In the genomic region with DNA sequence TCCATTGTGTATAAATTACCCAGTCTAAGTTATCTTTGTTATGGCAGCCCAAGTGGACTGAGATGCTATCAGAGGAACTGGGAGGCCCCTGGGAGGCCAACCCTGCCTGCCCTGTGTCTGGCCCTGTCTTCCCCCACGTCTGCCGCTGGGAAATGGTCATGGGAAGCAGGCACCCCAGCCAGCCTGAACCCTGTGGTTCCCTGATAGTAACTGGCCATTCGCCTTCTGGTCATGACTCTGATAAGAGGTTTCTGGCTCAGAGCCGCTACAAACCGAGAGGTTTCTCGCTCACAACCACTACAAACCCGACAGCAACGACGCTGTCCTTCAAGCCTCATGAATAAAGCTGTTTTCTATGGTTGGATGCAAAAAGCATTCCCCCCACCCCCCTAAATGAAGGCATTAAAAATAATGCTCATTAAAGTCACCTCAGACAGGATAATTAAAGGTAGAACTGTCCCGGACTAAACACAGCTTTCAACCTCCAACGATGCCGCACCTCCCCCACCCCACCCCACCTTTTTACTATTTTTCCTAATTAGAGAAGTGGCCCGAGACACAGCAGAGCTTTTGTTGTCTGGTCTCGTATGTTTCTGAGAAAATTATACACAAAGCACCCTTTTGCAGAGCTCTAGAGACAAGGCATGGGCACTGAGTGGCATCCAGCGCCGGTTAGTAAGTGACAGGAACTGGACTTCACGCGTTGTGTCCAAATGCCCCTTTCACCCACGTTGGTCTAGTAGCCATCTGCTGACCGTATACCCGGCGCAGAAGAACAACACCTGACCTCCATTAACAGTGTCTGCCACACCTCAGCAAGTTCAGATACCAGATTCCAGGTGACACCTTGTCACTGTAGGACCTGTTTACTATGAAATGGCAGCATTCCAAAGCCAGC, we compare ENCODE assay signal across 1 cellular context.
TF ChIP-seq lines count a peak whose summit lies in the region.

No MANE protein-coding gene starts in this region.

TF ChIP-seq in H1, 55 proteins besides CTCF, POLR2A, EP300 and RAD21:
- no peak for TF ChIP-seq JUND (IDR thresholded peaks at IDR 0.05; ENCODE audit: low read length)
- TF ChIP-seq JUN (IDR thresholded peaks at IDR 0.05; ENCODE audit: low read depth, low read length) = no peak
- no peak for TF ChIP-seq BACH1 (IDR thresholded peaks at IDR 0.05; ENCODE audit: low read length)
- no peak for TF ChIP-seq KDM5A (IDR thresholded peaks at IDR 0.05; ENCODE audit: low read length)
- no peak for TF ChIP-seq SRF (IDR thresholded peaks at IDR 0.05; ENCODE audit: low read depth, low read length)
- no peak for TF ChIP-seq NANOG (IDR thresholded peaks at IDR 0.05; ENCODE audit: insufficient read depth, low read depth, low read length, poor library complexity, severe bottlenecking)
- TF ChIP-seq BRCA1 (IDR thresholded peaks at IDR 0.05; ENCODE audit: low read depth, low read length) = no peak
- TF ChIP-seq ZNF274 (IDR thresholded peaks at IDR 0.05; ENCODE audit: borderline replicate concordance, extremely low read depth, low read length) = no peak
- TF ChIP-seq, protein P1, sequence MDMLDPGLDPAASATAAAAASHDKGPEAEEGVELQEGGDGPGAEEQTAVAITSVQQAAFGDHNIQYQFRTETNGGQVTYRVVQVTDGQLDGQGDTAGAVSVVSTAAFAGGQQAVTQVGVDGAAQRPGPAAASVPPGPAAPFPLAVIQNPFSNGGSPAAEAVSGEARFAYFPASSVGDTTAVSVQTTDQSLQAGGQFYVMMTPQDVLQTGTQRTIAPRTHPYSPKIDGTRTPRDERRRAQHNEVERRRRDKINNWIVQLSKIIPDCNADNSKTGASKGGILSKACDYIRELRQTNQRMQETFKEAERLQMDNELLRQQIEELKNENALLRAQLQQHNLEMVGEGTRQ (IDR thresholded peaks at IDR 0.05; ENCODE audit: low read length) = no peak
- no peak for TF ChIP-seq SIRT6 (IDR thresholded peaks at IDR 0.05; ENCODE audit: low read length)
- no peak for TF ChIP-seq HDAC2 (IDR thresholded peaks at IDR 0.05; ENCODE audit: borderline replicate concordance in 1 of 2, low read depth in 2 of 2, low read length in 2 of 2)
- no peak for TF ChIP-seq CTBP2 (IDR thresholded peaks at IDR 0.05; ENCODE audit: borderline replicate concordance, insufficient read depth, insufficient read length, low read length)
- TF ChIP-seq TCF12 (IDR thresholded peaks at IDR 0.05; ENCODE audit: low read depth, low read length) = no peak
- TF ChIP-seq TAF1 (IDR thresholded peaks at IDR 0.05; ENCODE audit: low read depth, low read length) = no peak
- no peak for TF ChIP-seq SIN3A (conservative IDR thresholded peaks at IDR 0.05 in 1 of 2, IDR thresholded peaks at IDR 0.05 in 1 of 2; ENCODE audit: low read depth in 1 of 2, low read length in 2 of 2)
- TF ChIP-seq KDM1A (IDR thresholded peaks at IDR 0.05; ENCODE audit: borderline replicate concordance, low read length) = no peak
- TF ChIP-seq POLR2AphosphoS5 (IDR thresholded peaks at IDR 0.05; ENCODE audit: low read depth, low read length) = no peak
- TF ChIP-seq NRF1 (IDR thresholded peaks at IDR 0.05; ENCODE audit: low read depth, low read length) = no peak
